Comparison of ENCODE assay signal across 1 cellular context in the genomic region with DNA sequence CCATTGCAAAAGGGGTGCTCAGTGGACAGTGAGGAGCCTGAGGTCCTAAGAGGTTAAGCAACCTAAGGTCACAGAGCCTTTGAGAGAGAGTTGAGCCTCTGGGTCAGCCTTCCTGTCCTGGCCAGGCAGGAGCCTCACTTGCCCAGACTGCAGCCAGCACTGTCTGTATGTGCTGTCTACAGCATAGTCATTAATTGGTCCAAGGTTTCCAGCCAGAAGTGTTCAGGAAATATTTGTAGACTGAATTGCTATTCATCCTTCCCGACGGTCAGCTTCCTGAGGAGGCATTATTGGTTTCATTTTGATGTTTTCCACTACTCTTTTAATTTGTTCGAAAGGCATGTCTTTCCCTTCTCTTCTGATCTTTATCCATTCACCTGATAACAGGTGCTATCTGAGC.
TF ChIP-seq lines count a peak whose summit lies in the region.

No MANE protein-coding gene starts in this region.

TF ChIP-seq in HepG2, 621 proteins besides CTCF, POLR2A, EP300 and RAD21:
- TF ChIP-seq NFE2L2 (IDR thresholded peaks at IDR 0.05; ENCODE audit: low read length) = no peak
- peak; percentile 49; the same call in 1 of the 2 replicates for TF ChIP-seq RBFOX2 (IDR thresholded peaks at IDR 0.05; ENCODE audit: low read depth, low read length)
